ENCODE assay signal across 20 cellular contexts in genomic region chr21:29701676-29702075, GRCh38.
DNase-seq lines count a peak whose midpoint lies in the region; ATAC-seq, FAIRE-seq and TF ChIP-seq lines count a peak whose summit lies in the region.
"Had no signal": no experiment of that assay in that cellular context is flagged by ENCODE, and none has a peak within 500 bp of the region (broad histone marks: within the 10 kb centered on the region; RNA-seq: fewer than 3 reads in every experiment).

No MANE protein-coding gene starts in this region.

- TF ChIP-seq EP300 in A549 (IDR thresholded peaks at IDR 0.05) (no peak), K562 (IDR thresholded peaks at IDR 0.05; ENCODE audit: low read length) (no peak)

- no peak for TF ChIP-seq POLR2A in A549 (IDR thresholded peaks at IDR 0.05; ENCODE audit: low read length)
- no peak for TF ChIP-seq POLR2A in IMR-90 (IDR thresholded peaks at IDR 0.05; ENCODE audit: low read depth, low read length)
- TF ChIP-seq POLR2A in K562 (conservative IDR thresholded peaks at IDR 0.05), result no peak

- H2BK20ac ChIP-seq in IMR-90 (ENCODE audit: low read depth, low read length), result no peak overlapping the region

- no peaks in the 10 kb centered on the region for H3K36me3 ChIP-seq in IMR-90 (ENCODE audit: control insufficient read depth, insufficient read depth, low read length)
- no peaks in the 10 kb centered on the region for H3K36me3 ChIP-seq in K562 (ENCODE audit: control insufficient read depth, insufficient read depth, low read length)
- H3K36me3 ChIP-seq: BLaER1 treated with 17β-estradiol and CSF1 and Interleukin-3, amounts not matched to agents 10 nM and 100 nM had no signal

- no peak overlapping the region for H3K23ac ChIP-seq in IMR-90 (ENCODE audit: low read depth, low read length)

- H2AK5ac ChIP-seq in IMR-90 (ENCODE audit: low read depth, low read length), result no peak overlapping the region

- TF ChIP-seq RAD21 in A549 (conservative IDR thresholded peaks at IDR 0.05 in 1 of 2, IDR thresholded peaks at IDR 0.05 in 1 of 2), result no peak
- no peak for TF ChIP-seq RAD21 in IMR-90 (IDR thresholded peaks at IDR 0.05; ENCODE audit: low read length)
- TF ChIP-seq RAD21 in K562 (CRISPR knock-in tag; conservative IDR thresholded peaks at IDR 0.05 in 1 of 2, IDR thresholded peaks at IDR 0.05 in 1 of 2), result no peak

- WGBS in A549 (ENCODE audit: missing lambda C conversion rate), result 13% methylated on average over 5 of the region's 5 CpGs
- 90% methylated on average over 4 of the region's 5 CpGs; no CpG with 5 or more reads in 1 of the 2 experiments for WGBS in IMR-90 (ENCODE audit: extremely low coverage in 2 of 2, insufficient read length in 1 of 2), 2 experiments
- 45% methylated on average over 5 of the region's 5 CpGs for WGBS in K562 (ENCODE audit: insufficient coverage, low coverage, missing lambda C conversion rate)

- no peak overlapping the region for H3K4ac ChIP-seq in IMR-90 (ENCODE audit: low read depth, low read length)

- H3K4me2 ChIP-seq in A549, result no peak overlapping the region
- no peak overlapping the region for H3K4me2 ChIP-seq in IMR-90 (ENCODE audit: low read depth, low read length)
- no peak overlapping the region for H3K4me2 ChIP-seq in K562 (ENCODE audit: insufficient read depth, low read length)

- no peak overlapping the region for H3K56ac ChIP-seq in IMR-90 (ENCODE audit: extremely low read depth, insufficient read depth, low read length)

- no peak overlapping the region for H3K14ac ChIP-seq in IMR-90 (replicated peaks; ENCODE audit: low read depth, low read length)

- BruUV-seq in IMR-90 (replicated peaks; lab: Mats Ljungman, UMichigan), result no TSS peak
- BruUV-seq in K562 (replicated peaks; lab: Mats Ljungman, UMichigan), result no TSS peak

- H4K5ac ChIP-seq in IMR-90 (ENCODE audit: low read depth, low read length), result no peak overlapping the region

- H3K18ac ChIP-seq in IMR-90 (ENCODE audit: low read depth, low read length), result no peak overlapping the region

- POLR2A ChIA-PET in A549 (lab: Yijun Ruan, JAX) (no interaction called here), IMR-90 (lab: Charles Lee; ENCODE audit: unreplicated experiment) (no interaction called here), K562 (lab: Yijun Ruan, JAX) (interaction anchor here (1.2 kb wide), 1 partner anchor 20 kb away, joined by 3 read pairs; no protein-coding TSS in a partner anchor)

- H3K9me1 ChIP-seq in IMR-90 (ENCODE audit: insufficient read depth, low read length) (no peaks in the 10 kb centered on the region), K562 (ENCODE audit: control insufficient read depth, insufficient read depth, low read length) (no peaks in the 10 kb centered on the region)

- no peak overlapping the region for H2AK9ac ChIP-seq in IMR-90 (replicated peaks; ENCODE audit: low read depth, low read length, poor library complexity)

- no peak overlapping the region for H2BK5ac ChIP-seq in IMR-90 (ENCODE audit: low read depth, low read length, poor library complexity, severe bottlenecking)

- H2BK120ac ChIP-seq in IMR-90 (ENCODE audit: low read depth, low read length), result no peak overlapping the region

- FAIRE-seq in A549 (lab: Jason Lieb, UNC), result no peak
- no peak for FAIRE-seq in K562 (lab: Jason Lieb, UNC)
- FAIRE-seq: A204.1, D721Med, G401.6, GM12891 had no signal

- in situ Hi-C loops in IMR-90 (cut with MboI; ENCODE audit: low sequenced_read_pairs) (no loop called here), K562 (cut with MboI) (no loop called here)

- H3K27me3 ChIP-seq in IMR-90 (ENCODE audit: control insufficient read depth, insufficient read depth, low read length) (no peaks in the 10 kb centered on the region), K562 (ENCODE audit: control insufficient read depth in 2 of 2, insufficient read depth in 2 of 2, low read length in 2 of 2) (no peaks in the 10 kb centered on the region)
- H3K27me3 ChIP-seq: BLaER1 treated with 17β-estradiol and CSF1 and Interleukin-3, amounts not matched to agents 10 nM and 100 nM had no signal

- H3K9ac ChIP-seq in IMR-90 (ENCODE audit: low read depth, low read length) (no peak overlapping the region), K562 (ENCODE audit: insufficient read depth in 1 of 2, low read depth in 2 of 2, low read length in 2 of 2) (no peak overlapping the region)
- H3K9ac ChIP-seq: BLaER1 treated with 17β-estradiol and CSF1 and Interleukin-3, amounts not matched to agents 10 nM and 100 nM had no signal

- dilution Hi-C loops in IMR-90 (cut with HindIII; ENCODE audit: low sequenced_read_pairs, unreplicated experiment), result no loop called here

- H3K79me2 ChIP-seq in K562 (ENCODE audit: control insufficient read depth, insufficient read depth, low read length), result no peaks in the 10 kb centered on the region

- no peaks in the 10 kb centered on the region for H3K79me1 ChIP-seq in IMR-90 (ENCODE audit: low read depth in 1 of 2, low read length in 2 of 2)

- H2AFZ ChIP-seq in IMR-90 (replicated peaks; ENCODE audit: low read length, poor library complexity), result no peak overlapping the region
- H2AFZ ChIP-seq in K562 (ENCODE audit: low read depth, low read length), result peak overlapping the region; percentile 29; the same call in 1 of the 2 replicates

- DNase-seq in A549 (ENCODE audit: low read depth in 1 of 2, low spot score in 1 of 2) (no peak), IMR-90 (no peak), K562 (ENCODE audit: extremely low read depth in 1 of 4, low spot score in 3 of 4) (no peak), NCI-H1092 (lab: John Stamatoyannopoulos, UW) (no peak)
- DNase-seq: 8988T; AML-193; Caco-2; Calu3; CD4-positive, alpha-beta T cell; CD8-positive, alpha-beta T cell; DMS79 treated with DMSO at 0.1 percent for 48 hours; GF-D8 had no signal

- intact Hi-C loops in IMR-90 (cut with micrococcal nuclease) (no loop called here), K562 (cut with micrococcal nuclease) (no loop called here)

- ATAC-seq in A549, result no peak
- no peak for ATAC-seq in IMR-90 (ENCODE audit: low read depth)
- no peak for ATAC-seq in K562
- no peak for ATAC-seq in GM19467 (IDR thresholded peaks at IDR 0.05; ENCODE audit: unreplicated experiment)
- ATAC-seq in GM18868 (IDR thresholded peaks at IDR 0.05; ENCODE audit: unreplicated experiment), result no peak
- ATAC-seq: CD8-positive, alpha-beta T cell had no signal

- H4K8ac ChIP-seq in IMR-90 (ENCODE audit: low read depth in 2 of 2, low read length in 2 of 2), result no peak overlapping the region

- H3K4me1 ChIP-seq in A549, result no peaks in the 10 kb centered on the region
- no peaks in the 10 kb centered on the region; the same call in 1 of the 2 replicates for H3K4me1 ChIP-seq in IMR-90 (ENCODE audit: control insufficient read depth, insufficient read depth, low read length)
- no peaks in the 10 kb centered on the region for H3K4me1 ChIP-seq in K562 (replicated peaks in 1 of 2; ENCODE audit: control insufficient read depth in 2 of 2, insufficient read depth in 2 of 2, low read length in 2 of 2)
- H3K4me1 ChIP-seq: Caco-2 had no signal

- no peak overlapping the region for H3K4me3 ChIP-seq in A549
- no peak overlapping the region for H3K4me3 ChIP-seq in IMR-90 (ENCODE audit: insufficient read depth, low read depth, low read length)
- no peak overlapping the region for H3K4me3 ChIP-seq in K562
- H3K4me3 ChIP-seq: BLaER1 treated with 17β-estradiol and CSF1 and Interleukin-3, amounts not matched to agents 10 nM and 100 nM had no signal

- no peak overlapping the region for H3K27ac ChIP-seq in A549
- H3K27ac ChIP-seq in IMR-90 (ENCODE audit: insufficient read depth, low read length), result no peak overlapping the region
- no peak overlapping the region for H3K27ac ChIP-seq in K562 (ENCODE audit: extremely low read depth, low read depth, low read length)
- H3K27ac ChIP-seq: BLaER1 treated with 17β-estradiol and CSF1 and Interleukin-3, amounts not matched to agents 10 nM and 100 nM; C4-2B had no signal

- H4K20me1 ChIP-seq in IMR-90 (ENCODE audit: insufficient read depth, low read length) (no peaks in the 10 kb centered on the region), K562 (replicated peaks; ENCODE audit: control insufficient read depth, insufficient read depth, low read length) (no peaks in the 10 kb centered on the region)
- H4K20me1 ChIP-seq: BLaER1 treated with 17β-estradiol and CSF1 and Interleukin-3, amounts not matched to agents 10 nM and 100 nM had no signal

- CTCF ChIA-PET in A549 (lab: Yijun Ruan, JAX) (no interaction called here), IMR-90 (lab: Yijun Ruan, JAX) (no interaction called here), K562 (lab: Yijun Ruan, JAX; ENCODE audit: low intra/inter-chr PET ratio) (no interaction called here)

- H2BK15ac ChIP-seq in IMR-90 (ENCODE audit: low read depth, low read length), result no peak overlapping the region

- no peak for TF ChIP-seq CTCF in A549 (IDR thresholded peaks at IDR 0.05)
- TF ChIP-seq CTCF in IMR-90 (conservative IDR thresholded peaks at IDR 0.05; ENCODE audit: low read depth, low read length), result no peak
- TF ChIP-seq CTCF in K562 (IDR thresholded peaks at IDR 0.05 in 2 of 3, conservative IDR thresholded peaks at IDR 0.05 in 1 of 3; ENCODE audit: insufficient read depth in 2 of 3, low read depth in 1 of 3, low read length in 3 of 3), result no peak

- H3K9me3 ChIP-seq in A549 (no peaks in the 10 kb centered on the region), IMR-90 (ENCODE audit: control insufficient read depth, insufficient read depth, low read length) (peaks cover 3% of the 10 kb centered on the region; the same call in 1 of the 2 replicates), K562 (replicated peaks; ENCODE audit: control insufficient read depth, insufficient read depth, low read depth, low read length) (no peaks in the 10 kb centered on the region; the same call in 1 of the 2 replicates)
- H3K9me3 ChIP-seq: Caco-2 had no signal

- H4K91ac ChIP-seq in IMR-90 (ENCODE audit: insufficient read depth, low read depth, low read length), result no peak overlapping the region

TF ChIP-seq in A549, 52 proteins besides CTCF, POLR2A, EP300 and RAD21:
- no peak for TF ChIP-seq PHF8 (IDR thresholded peaks at IDR 0.05; ENCODE audit: borderline replicate concordance, low read depth)
- no peak for TF ChIP-seq CBX8 (IDR thresholded peaks at IDR 0.05)
- peak; percentile 47 for TF ChIP-seq MAFK (IDR thresholded peaks at IDR 0.05; ENCODE audit: partially characterized antibody)

TF ChIP-seq in K562, 482 proteins besides CTCF, POLR2A, EP300 and RAD21 (continues in another document):
- no peak for TF ChIP-seq PHB (CRISPR knock-in tag; IDR thresholded peaks at IDR 0.05)
- no peak for TF ChIP-seq ELF2 (CRISPR knock-in tag; IDR thresholded peaks at IDR 0.05)
- no peak for TF ChIP-seq MYNN (IDR thresholded peaks at IDR 0.05)
- no peak for TF ChIP-seq MYNN (CRISPR knock-in tag; IDR thresholded peaks at IDR 0.05)
- TF ChIP-seq MIER1 (IDR thresholded peaks at IDR 0.05; ENCODE audit: low read depth), result no peak
- peak; percentile 69 for TF ChIP-seq MAFF (IDR thresholded peaks at IDR 0.05; ENCODE audit: low read length)
- TF ChIP-seq PHF8 (IDR thresholded peaks at IDR 0.05; ENCODE audit: borderline replicate concordance, low read length), result no peak
- TF ChIP-seq C11orf30 (IDR thresholded peaks at IDR 0.05; ENCODE audit: low read depth), result peak; percentile 87
- no peak for TF ChIP-seq BCL6 (CRISPR knock-in tag; IDR thresholded peaks at IDR 0.05)

Comparison
In these comparisons a context has a peak if more than half of its experiments do, and no peak if none do; other contexts are left out.
1. Of the 35 proteins assayed by ChIP-seq in both K562 and A549: peak only in K562: CEBPB; only in A549: none; in both: MAFK; in neither: 33.